In genomic region chr1:161643489-161644208, GRCh38 we compare ENCODE assay signal across 5 cellular contexts. TPM values are rescaled to one million over a fixed set of nuclear protein-coding genes. Genes with fewer than 3 reads are reported as not detected.
"Had no signal": no experiment of that assay in that cellular context is flagged by ENCODE, and none has a peak within 500 bp of the region (broad histone marks: within the 10 kb centered on the region; RNA-seq: fewer than 3 reads in every experiment).

No MANE protein-coding gene starts in this region.

RNA-seq across cellular contexts. Expression of gene FCGR3B, which starts 12.7 kb away (rescaled TPM):
- total RNA-seq: activated T-helper 2 cell treated with anti-CD3 and anti-CD28 coated beads, Interferon-gamma antibody, Interleukin-2, Interleukin-4, amounts not matched to agents 10 μg/mL and 5 μg/mL and 100 μg/mL, durations not matched to agents 14 hours and 24 hours and 36 hours; ascending aorta; dermis microvascular lymphatic vessel endothelial cell; endothelial cell of umbilical vein; osteocyte had no signal
- polyA plus RNA-seq: endothelial cell of umbilical vein had no signal

RNA-seq across cellular contexts. Expression of gene FCGR2B, which starts 19.3 kb away (rescaled TPM):
- total RNA-seq: activated T-helper 2 cell treated with anti-CD3 and anti-CD28 coated beads, Interferon-gamma antibody, Interleukin-2, Interleukin-4, amounts not matched to agents 10 μg/mL and 5 μg/mL and 100 μg/mL, durations not matched to agents 14 hours and 24 hours and 36 hours; dermis microvascular lymphatic vessel endothelial cell; endothelial cell of umbilical vein; osteocyte had no signal
- polyA plus RNA-seq: endothelial cell of umbilical vein had no signal
